Comparison of ENCODE assay signal across 8 cellular contexts in the genomic region with DNA sequence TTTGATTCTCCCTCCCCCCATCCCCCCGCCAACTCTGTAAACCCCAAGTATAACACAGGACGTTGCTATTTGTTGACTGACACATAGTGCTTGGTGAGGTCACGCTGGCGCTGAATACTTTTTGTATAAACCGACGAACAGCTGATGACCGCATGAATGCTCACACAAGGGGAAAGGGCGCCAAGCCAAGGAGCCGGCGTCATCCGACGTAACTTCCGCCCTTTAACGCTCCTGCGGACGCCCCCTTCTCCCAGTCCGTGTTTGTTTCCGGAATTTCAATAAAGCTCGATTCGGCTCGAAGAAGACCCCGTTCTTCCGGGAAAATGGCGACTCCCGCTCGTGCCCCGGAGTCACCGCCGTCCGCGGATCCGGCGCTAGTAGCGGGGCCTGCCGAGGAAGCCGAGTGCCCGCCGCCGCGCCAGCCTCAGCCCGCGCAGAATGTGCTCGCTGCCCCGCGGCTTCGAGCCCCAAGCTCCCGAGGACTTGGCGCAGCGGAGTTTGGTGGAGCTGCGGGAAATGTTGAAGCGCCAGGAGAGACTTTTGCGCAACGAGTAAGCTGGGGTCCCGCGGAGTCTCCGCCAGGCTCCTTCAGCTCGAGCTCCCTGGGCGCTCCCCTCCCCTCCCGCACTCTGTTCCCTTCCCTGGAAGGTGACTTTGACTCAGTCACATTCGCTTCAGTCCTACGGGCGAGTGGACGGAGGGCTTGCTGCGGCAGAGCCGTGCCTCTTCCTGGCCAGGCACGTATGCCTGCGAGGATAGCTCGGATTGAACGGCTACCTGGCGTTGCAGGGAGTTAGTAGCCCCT. TPM values are rescaled to one million over a fixed set of nuclear protein-coding genes. Genes with fewer than 3 reads are reported as not detected.
A peak's percentile ranks its signal among the peaks of the same experiment; 100 is the strongest.
DNase-seq lines count a peak whose midpoint lies in the region; ATAC-seq and TF ChIP-seq lines count a peak whose summit lies in the region.

A gene (plus strand): TSS at position 310 of the 805 bp plus-strand sequence. CDS start 129 bp downstream, at position 439.

- peaks cover 3% of the 10 kb centered on the region for H3K27me3 Mint-ChIP-seq in activated naive CD8-positive, alpha-beta T cell treated with anti-CD3 and anti-CD28 coated beads, Interleukin-2, amount 10 ng/mL, durations not matched to agents 7 days and 5 days

- peak within 1 kb of the TSS; percentile 84 for H3K4me3 Mint-ChIP-seq in activated naive CD8-positive, alpha-beta T cell treated with anti-CD3 and anti-CD28 coated beads, Interleukin-2, amount 10 ng/mL, durations not matched to agents 7 days and 5 days

- H3K27ac ChIP-seq in SU-DHL-6 (ENCODE audit: low read depth, low read length) (peak within 1 kb of the TSS; percentile 64), ovary (peak within 1 kb of the TSS; percentile 49 to 85), thyroid gland (peak within 1 kb of the TSS; percentile 84 to 96 (median 91))

- H3K9ac ChIP-seq in SU-DHL-6 (ENCODE audit: low read length) = peak within 1 kb of the TSS; percentile 93

- H4K20me1 ChIP-seq in SU-DHL-6 (ENCODE audit: low read depth, low read length) = no peaks in the 10 kb centered on the region; the same call in 1 of the 2 replicates

- intact Hi-C loops in Right ventricle myocardium inferior (cut with DNase I) (loop anchor here (10.0 kb wide), 1 partner anchor 142 kb away; no protein-coding TSS in a partner anchor), ovary (cut with DNase I) (no loop called here), thyroid gland (cut with DNase I) (no loop called here)

- H3K4me3 ChIP-seq in SU-DHL-6 (ENCODE audit: insufficient read depth, low read length, poor library complexity, severe bottlenecking) (peak within 1 kb of the TSS; percentile 81), ovary (peak within 1 kb of the TSS; percentile 94), thyroid gland (replicated peaks in 1 of 3) (peak within 1 kb of the TSS; percentile 79 to 99 (median 88))

- DNase-seq in NCI-H128 (lab: John Stamatoyannopoulos, UW; ENCODE audit: unreplicated experiment) = peak; percentile 80
- peak; percentile 82 for DNase-seq in activated naive CD8-positive, alpha-beta T cell treated with anti-CD3 and anti-CD28 coated beads, Interleukin-2, amount 10 ng/mL, durations not matched to agents 7 days and 5 days
- peak; percentile 96 for DNase-seq in Right ventricle myocardium inferior (ENCODE audit: missing footprints)
- peak; percentile 96 to 98 (median 97) for DNase-seq in ovary
- peak; percentile 96 to 97 for DNase-seq in thyroid gland

- H3K27ac Mint-ChIP-seq in activated naive CD8-positive, alpha-beta T cell treated with anti-CD3 and anti-CD28 coated beads, Interleukin-2, amount 10 ng/mL, durations not matched to agents 7 days and 5 days = peak within 1 kb of the TSS; percentile 90

- peaks cover 6% of the 10 kb centered on the region for H3K4me1 ChIP-seq in ovary (ENCODE audit: insufficient read depth)
- peaks cover 14 to 15% of the 10 kb centered on the region in 2 donors for H3K4me1 ChIP-seq in thyroid gland

- no peak for TF ChIP-seq CTCF in SU-DHL-6 (IDR thresholded peaks at IDR 0.05; ENCODE audit: insufficient read depth, low read length, poor library complexity, severe bottlenecking)
- TF ChIP-seq CTCF in ovary (IDR thresholded peaks at IDR 0.05) = no peak
- TF ChIP-seq CTCF in thyroid gland (IDR thresholded peaks at IDR 0.05) = peak in 1 of 6 experiments; percentile 6

- H3K36me3 Mint-ChIP-seq in activated naive CD8-positive, alpha-beta T cell treated with anti-CD3 and anti-CD28 coated beads, Interleukin-2, amount 10 ng/mL, durations not matched to agents 7 days and 5 days = peaks cover 23% of the 10 kb centered on the region

- H3K4me1 Mint-ChIP-seq in activated naive CD8-positive, alpha-beta T cell treated with anti-CD3 and anti-CD28 coated beads, Interleukin-2, amount 10 ng/mL, durations not matched to agents 7 days and 5 days = peaks cover 60% of the 10 kb centered on the region

- H3K9me3 ChIP-seq in SU-DHL-6 (ENCODE audit: insufficient read depth, low read length) = no peaks in the 10 kb centered on the region
- H3K9me3 ChIP-seq in ovary = no peaks in the 10 kb centered on the region
- H3K9me3 ChIP-seq in thyroid gland = no peaks in the 10 kb centered on the region

- H3K79me2 ChIP-seq in SU-DHL-6 (ENCODE audit: insufficient read depth, low read length) = peaks cover 38% of the 10 kb centered on the region

- no peaks in the 10 kb centered on the region for H3F3A ChIP-seq in SU-DHL-6 (ENCODE audit: insufficient read depth)

- H3K9me3 Mint-ChIP-seq in activated naive CD8-positive, alpha-beta T cell treated with anti-CD3 and anti-CD28 coated beads, Interleukin-2, amount 10 ng/mL, durations not matched to agents 7 days and 5 days = no peaks in the 10 kb centered on the region

- WGBS in ovary, 3 donors = 0 to 3% (median 0%) methylated on average over 70 of the region's 70 CpGs
- 1% methylated on average over 29 to 40 of the region's 70 CpGs for WGBS in thyroid gland, 2 donors

- no peaks in the 10 kb centered on the region for H3K9me2 ChIP-seq in SU-DHL-6 (replicated peaks; ENCODE audit: insufficient read depth, low read length)

- POLR2A ChIA-PET in activated naive CD8-positive, alpha-beta T cell treated with anti-CD3 and anti-CD28 coated beads, Interleukin-2, amount 10 ng/mL, durations not matched to agents 7 days and 5 days (lab: Charles Lee) = interaction anchor here (0.7 to 1.4 kb wide), 7 partner anchors 10 to 776 kb away, joined by 3 to 5 read pairs (median 4); no protein-coding TSS in a partner anchor

- ATAC-seq in HG02678 (IDR thresholded peaks at IDR 0.05; ENCODE audit: unreplicated experiment) (peak; percentile 97), Right ventricle myocardium inferior (peak; percentile 94)
- ATAC-seq in activated naive CD8-positive, alpha-beta T cell treated with anti-CD3 and anti-CD28 coated beads, Interleukin-2, amount 10 ng/mL, durations not matched to agents 7 days and 5 days (ENCODE audit: low read depth) = peak; percentile 91

- peak within 1 kb of the TSS; percentile 93 for H3K4me2 ChIP-seq in SU-DHL-6 (ENCODE audit: low read depth, low read length, poor library complexity, severe bottlenecking)

- H3K36me3 ChIP-seq in SU-DHL-6 (ENCODE audit: low read length) (peaks cover 26% of the 10 kb centered on the region; the same call in 1 of the 2 replicates), ovary (no peaks in the 10 kb centered on the region), thyroid gland (peaks cover 0 to 19% of the 10 kb centered on the region in 2 donors)

- peak within 1 kb of the TSS; percentile 86 for H2AFZ ChIP-seq in SU-DHL-6 (ENCODE audit: low read depth, low read length, severe bottlenecking)

- TF ChIP-seq EP300 in ovary (IDR thresholded peaks at IDR 0.05) = peak; percentile 90

- H3K27me3 ChIP-seq in SU-DHL-6 (ENCODE audit: low read length) = no peaks in the 10 kb centered on the region
- H3K27me3 ChIP-seq in ovary = no peaks in the 10 kb centered on the region
- H3K27me3 ChIP-seq in thyroid gland = no peaks in the 10 kb centered on the region

- TF ChIP-seq POLR2A in GM10847 (IDR thresholded peaks at IDR 0.05; ENCODE audit: extremely low read depth, insufficient read length) = peak; percentile 70
- TF ChIP-seq POLR2A in ovary (IDR thresholded peaks at IDR 0.05) = peak; percentile 81
- TF ChIP-seq POLR2A in thyroid gland (IDR thresholded peaks at IDR 0.05) = peak; percentile 46 to 86

RNA-seq across cellular contexts. Expression of the gene that starts here (rescaled TPM):
- total RNA-seq in activated naive CD8-positive, alpha-beta T cell treated with anti-CD3 and anti-CD28 coated beads, Interleukin-2, amount 10 ng/mL, durations not matched to agents 7 days and 5 days = 10 to 100 TPM; 94.2 to 98.3 TPM
- total RNA-seq in Right ventricle myocardium inferior (42.6 TPM), ovary (100 to 1,000 TPM in 4 of 7 donors, 10 to 100 TPM in 3; 82.8 to 510 (median 113) TPM), thyroid gland (100 to 1,000 TPM in 1 of 4 donors, 10 to 100 TPM in 3; 63.2 to 269 (median 70.6) TPM)
- 100 to 1,000 TPM in 1 of 2 donors, 10 to 100 TPM in 1; 47.1 to 166 TPM for polyA plus RNA-seq in ovary

Comparison
In these comparisons a context has a peak if more than half of its experiments do, and no peak if none do; other contexts are left out.
1. Peak in every context shown above with its lines: DNase-seq, ATAC-seq, H3K4me3 ChIP-seq and H3K27ac ChIP-seq.